8 cellular contexts compared by ENCODE assay signal in the genomic region with DNA sequence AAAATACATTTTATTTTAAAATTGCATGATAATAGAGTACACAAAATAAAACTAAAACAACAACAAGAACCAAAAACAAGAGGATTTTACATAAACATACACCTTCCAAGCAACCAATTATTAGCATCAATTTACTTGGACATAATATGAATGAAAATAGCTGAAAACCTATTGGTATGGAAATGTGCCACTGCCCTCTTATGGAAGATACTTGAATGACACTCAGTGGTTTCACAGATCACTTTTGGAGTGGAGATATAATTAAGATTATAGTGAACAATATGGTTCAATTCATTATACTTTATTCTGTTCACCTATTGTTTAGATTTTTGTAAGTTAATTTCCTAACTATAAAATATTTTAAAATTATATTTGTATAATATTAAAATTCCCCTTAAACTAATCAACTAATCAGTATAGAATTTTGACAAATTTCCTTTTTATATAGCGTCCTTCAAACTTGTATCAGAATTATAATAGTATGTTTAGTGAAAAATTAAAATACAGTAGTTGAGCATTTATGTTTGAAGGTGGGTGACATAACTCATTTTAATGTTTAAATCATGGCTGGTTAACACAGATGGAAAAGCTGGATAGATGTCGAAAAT.
A peak's percentile ranks its signal among the peaks of the same experiment; 100 is the strongest.
DNase-seq lines count a peak whose midpoint lies in the region; ATAC-seq and TF ChIP-seq lines count a peak whose summit lies in the region.

No MANE protein-coding gene starts in this region.

- peak; percentile 94 for TF ChIP-seq CTCF in type B pancreatic cell (conservative IDR thresholded peaks at IDR 0.05)

- H3K4me3 Mint-ChIP-seq in activated naive CD4-positive, alpha-beta T cell treated with anti-CD3 and anti-CD28 coated beads for 36 hours: no peak overlapping the region
- H3K4me3 Mint-ChIP-seq in type B pancreatic cell: no peak overlapping the region
- no peak overlapping the region for H3K4me3 Mint-ChIP-seq in activated CD8-positive, alpha-beta memory T cell treated with anti-CD3 and anti-CD28 coated beads, Interleukin-2, amount 10 ng/mL, durations not matched to agents 7 days and 5 days

- ATAC-seq in HG02610 (IDR thresholded peaks at IDR 0.05; ENCODE audit: unreplicated experiment): peak; percentile 56
- ATAC-seq in activated CD8-positive, alpha-beta memory T cell treated with anti-CD3 and anti-CD28 coated beads, Interleukin-2, amount 10 ng/mL, durations not matched to agents 7 days and 5 days: no peak

- peak; percentile 13 for DNase-seq in activated naive CD4-positive, alpha-beta T cell treated with anti-CD3 and anti-CD28 coated beads for 36 hours
- DNase-seq in activated naive CD4-positive, alpha-beta T cell treated with anti-CD3 and anti-CD28 coated beads, Interleukin-2, amount 50 U/mL, for 16 hours: no peak
- DNase-seq in NCI-H1092 treated with DMSO at 0.1 percent for 48 hours (lab: John Stamatoyannopoulos, UW) (peak; percentile 53), SW480 (ENCODE audit: low spot score) (peak; percentile 36), glomerular endothelial cell (ENCODE audit: extremely low read depth, low read depth, low spot score) (peak; percentile 4), type B pancreatic cell (ENCODE audit: extremely low spot score, unreplicated experiment) (no peak)
- no peak for DNase-seq in activated CD8-positive, alpha-beta memory T cell treated with anti-CD3 and anti-CD28 coated beads, Interleukin-2, amount 10 ng/mL, durations not matched to agents 7 days and 5 days

- intact Hi-C loops in activated naive CD4-positive, alpha-beta T cell treated with anti-CD3 and anti-CD28 coated beads for 36 hours (cut with micrococcal nuclease): loop anchor here (2.0 to 5.0 kb wide), 2 partner anchors 340 to 1016 kb away; no protein-coding TSS in a partner anchor

- no peaks in the 10 kb centered on the region for H3K9me3 Mint-ChIP-seq in activated naive CD4-positive, alpha-beta T cell treated with anti-CD3 and anti-CD28 coated beads for 36 hours
- no peaks in the 10 kb centered on the region for H3K9me3 Mint-ChIP-seq in type B pancreatic cell
- H3K9me3 Mint-ChIP-seq in activated CD8-positive, alpha-beta memory T cell treated with anti-CD3 and anti-CD28 coated beads, Interleukin-2, amount 10 ng/mL, durations not matched to agents 7 days and 5 days (ENCODE audit: low read depth): no peaks in the 10 kb centered on the region

- no peaks in the 10 kb centered on the region for H3K36me3 Mint-ChIP-seq in activated naive CD4-positive, alpha-beta T cell treated with anti-CD3 and anti-CD28 coated beads for 36 hours (ENCODE audit: low read depth)
- H3K36me3 Mint-ChIP-seq in type B pancreatic cell: no peaks in the 10 kb centered on the region
- no peaks in the 10 kb centered on the region for H3K36me3 Mint-ChIP-seq in activated CD8-positive, alpha-beta memory T cell treated with anti-CD3 and anti-CD28 coated beads, Interleukin-2, amount 10 ng/mL, durations not matched to agents 7 days and 5 days

- no peaks in the 10 kb centered on the region for H3K27me3 Mint-ChIP-seq in activated naive CD4-positive, alpha-beta T cell treated with anti-CD3 and anti-CD28 coated beads for 36 hours (ENCODE audit: low read depth)
- H3K27me3 Mint-ChIP-seq in type B pancreatic cell: no peaks in the 10 kb centered on the region
- H3K27me3 Mint-ChIP-seq in activated CD8-positive, alpha-beta memory T cell treated with anti-CD3 and anti-CD28 coated beads, Interleukin-2, amount 10 ng/mL, durations not matched to agents 7 days and 5 days: no peaks in the 10 kb centered on the region

- no peak overlapping the region for H3K27ac Mint-ChIP-seq in activated naive CD4-positive, alpha-beta T cell treated with anti-CD3 and anti-CD28 coated beads for 36 hours
- no peak overlapping the region for H3K27ac Mint-ChIP-seq in type B pancreatic cell
- H3K27ac Mint-ChIP-seq in activated CD8-positive, alpha-beta memory T cell treated with anti-CD3 and anti-CD28 coated beads, Interleukin-2, amount 10 ng/mL, durations not matched to agents 7 days and 5 days: no peak overlapping the region

- CTCF ChIA-PET in activated naive CD4-positive, alpha-beta T cell treated with anti-CD3 and anti-CD28 coated beads for 36 hours (lab: Charles Lee): interaction anchor here (0.7 to 0.9 kb wide), 2 partner anchors 216 to 1017 kb away, joined by 3 read pairs; no protein-coding TSS in a partner anchor
- CTCF ChIA-PET in activated CD8-positive, alpha-beta memory T cell treated with anti-CD3 and anti-CD28 coated beads, Interleukin-2, amount 10 ng/mL, durations not matched to agents 7 days and 5 days (lab: Charles Lee): no interaction called here

- peaks cover 14% of the 10 kb centered on the region for H3K4me1 Mint-ChIP-seq in activated naive CD4-positive, alpha-beta T cell treated with anti-CD3 and anti-CD28 coated beads for 36 hours (ENCODE audit: low read depth)
- no peaks in the 10 kb centered on the region for H3K4me1 Mint-ChIP-seq in type B pancreatic cell (ENCODE audit: unreplicated experiment)
- peaks cover 12% of the 10 kb centered on the region for H3K4me1 Mint-ChIP-seq in activated CD8-positive, alpha-beta memory T cell treated with anti-CD3 and anti-CD28 coated beads, Interleukin-2, amount 10 ng/mL, durations not matched to agents 7 days and 5 days

Comparison
In these comparisons a context has a peak if more than half of its experiments do, and no peak if none do; other contexts are left out.
1. DNase-seq: peak in activated naive CD4-positive, alpha-beta T cell treated with anti-CD3 and anti-CD28 coated beads for 36 hours (single experiment), NCI-H1092 treated with DMSO at 0.1 percent for 48 hours (single experiment), SW480 (single experiment) and glomerular endothelial cell (single experiment); none in activated naive CD4-positive, alpha-beta T cell treated with anti-CD3 and anti-CD28 coated beads, Interleukin-2, amount 50 U/mL, for 16 hours (single experiment), type B pancreatic cell (single experiment) and activated CD8-positive, alpha-beta memory T cell treated with anti-CD3 and anti-CD28 coated beads, Interleukin-2, amount 10 ng/mL, durations not matched to agents 7 days and 5 days (single experiment).